ENCODE assay signal across 11 cellular contexts in the genomic region with DNA sequence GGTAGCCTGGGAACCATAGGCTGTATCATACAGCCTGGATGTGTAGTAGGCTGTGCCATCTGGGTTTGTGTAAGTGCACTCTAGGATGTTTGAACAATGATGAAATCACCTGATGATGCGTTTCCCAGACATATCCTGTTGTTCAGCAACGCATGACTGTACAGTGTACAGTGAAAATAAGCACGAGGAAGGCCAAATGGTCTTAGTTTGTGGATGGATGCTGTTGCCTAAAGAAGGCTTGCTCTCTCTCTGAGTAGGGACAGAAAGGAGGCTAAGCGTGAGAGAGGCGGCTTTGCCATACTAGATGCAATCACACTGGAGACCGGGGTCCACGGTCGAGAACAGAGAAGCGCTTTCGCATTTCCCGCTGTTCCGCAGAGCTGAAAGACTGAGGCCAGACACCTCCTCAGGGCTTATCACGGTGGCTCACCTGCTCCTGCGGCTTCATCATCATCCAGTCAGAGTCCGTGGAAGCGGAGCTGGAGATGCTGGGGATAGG. TPM values are rescaled to one million over a fixed set of nuclear protein-coding genes. Genes with fewer than 3 reads are reported as not detected.
DNase-seq lines count a peak whose midpoint lies in the region; FAIRE-seq and TF ChIP-seq lines count a peak whose summit lies in the region.
"Had no signal": no experiment of that assay in that cellular context is flagged by ENCODE, and none has a peak within 500 bp of the region (broad histone marks: within the 10 kb centered on the region; RNA-seq: fewer than 3 reads in every experiment).

No MANE protein-coding gene starts in this region.

- TF ChIP-seq CTCF in AG09319 (IDR thresholded peaks at IDR 0.05; ENCODE audit: low read depth, low read length) = no peak
- TF ChIP-seq CTCF in HFFc6 (IDR thresholded peaks at IDR 0.05) = no peak
- TF ChIP-seq CTCF in ascending aorta (IDR thresholded peaks at IDR 0.05) = no peak

- H3K4me3 Mint-ChIP-seq in HFFc6 (no peak overlapping the region), immature natural killer cell (no peak overlapping the region)
- H3K4me3 Mint-ChIP-seq: activated naive CD8-positive, alpha-beta T cell had no signal

- H3K27ac Mint-ChIP-seq in HFFc6 (peak overlapping the region; percentile 89), immature natural killer cell (no peak overlapping the region)
- H3K27ac Mint-ChIP-seq: activated naive CD8-positive, alpha-beta T cell had no signal

- FAIRE-seq in islet of Langerhans (lab: Jason Lieb, UNC) = peak; percentile 96

- no peaks in the 10 kb centered on the region for H3K9me3 Mint-ChIP-seq in HFFc6
- no peaks in the 10 kb centered on the region for H3K9me3 Mint-ChIP-seq in immature natural killer cell

- no peak overlapping the region for H3K27ac ChIP-seq in ascending aorta
- H3K27ac ChIP-seq: KMS-11 had no signal

- H3K27me3 Mint-ChIP-seq in HFFc6 (ENCODE audit: insufficient read depth) (no peaks in the 10 kb centered on the region; the same call in 1 of the 2 replicates), immature natural killer cell (ENCODE audit: low read depth in 3 of 3) (peaks cover 5 to 15% (median 9%) of the 10 kb centered on the region in 3 donors)

- H3K36me3 ChIP-seq in ascending aorta = no peaks in the 10 kb centered on the region
- H3K36me3 ChIP-seq: spleen had no signal

- H3K4me1 Mint-ChIP-seq in HFFc6 (ENCODE audit: low read depth) (peaks cover 31% of the 10 kb centered on the region), immature natural killer cell (peaks cover 11 to 12% of the 10 kb centered on the region in 2 donors)

- peak; percentile 62 for DNase-seq in AG09319 (ENCODE audit: extremely low read depth, low read depth)
- DNase-seq in HFFc6 = peak; percentile 87
- DNase-seq in SW480 (ENCODE audit: low spot score) = peak; percentile 30
- DNase-seq in ascending aorta (ENCODE audit: low spot score in 2 of 2) = no peak
- no peak for DNase-seq in D341Med (ENCODE audit: low spot score)
- no peak for DNase-seq in immature natural killer cell
- DNase-seq in occipital lobe (lab: John Stamatoyannopoulos, UW) = no peak
- DNase-seq: spleen had no signal

- no peaks in the 10 kb centered on the region for H3K9me3 ChIP-seq in ascending aorta
- H3K9me3 ChIP-seq: spleen had no signal

- no peaks in the 10 kb centered on the region for H3K4me1 ChIP-seq in ascending aorta

- intact Hi-C loops in ascending aorta (cut with DNase I) = no loop called here

- no peaks in the 10 kb centered on the region for H3K36me3 Mint-ChIP-seq in HFFc6 (ENCODE audit: low read depth)
- no peaks in the 10 kb centered on the region for H3K36me3 Mint-ChIP-seq in immature natural killer cell
- H3K36me3 Mint-ChIP-seq: activated naive CD8-positive, alpha-beta T cell had no signal

- no peak overlapping the region for H3K4me3 ChIP-seq in ascending aorta
- H3K4me3 ChIP-seq: spleen had no signal

- no peaks in the 10 kb centered on the region for H3K27me3 ChIP-seq in ascending aorta

RNA-seq across cellular contexts. Expression of a gene that starts 27.6 kb away (rescaled TPM):
- total RNA-seq in HFFc6 (2021; fragmentation: NEBNext Ultra II Directional; extraction: Animal tissue kit (Norgen Biotek cat#: 25700)) = 100 to 1,000 TPM; 333 to 490 (median 458) TPM
- total RNA-seq in ascending aorta (216 TPM), occipital lobe (220 TPM)
- polyA plus RNA-seq in immature natural killer cell = 100 to 1,000 TPM in 1 of 3 donors, 10 to 100 TPM in 2; 69.4 to 125 (median 75.8) TPM

RNA-seq across cellular contexts. Expression of a gene that starts 39.5 kb away (rescaled TPM):
- 1 to 10 TPM; 7.0 to 8.6 (median 7.8) TPM for total RNA-seq in HFFc6 (2021; fragmentation: NEBNext Ultra II Directional; extraction: Animal tissue kit (Norgen Biotek cat#: 25700))
- total RNA-seq in ascending aorta (48.1 TPM), occipital lobe (13.6 TPM)
- polyA plus RNA-seq in immature natural killer cell = 1 to 10 TPM in 2 of 3 donors, not detected in 1; 1.3 to 5.0 TPM

Comparison
In these comparisons a context has a peak if more than half of its experiments do, and no peak if none do; other contexts are left out.
1. DNase-seq: peak in AG09319 (single experiment), HFFc6 (single experiment) and SW480 (single experiment); none in ascending aorta (0 of 2), D341Med (single experiment), immature natural killer cell (0 of 3) and occipital lobe (single experiment).